In the genomic region with DNA sequence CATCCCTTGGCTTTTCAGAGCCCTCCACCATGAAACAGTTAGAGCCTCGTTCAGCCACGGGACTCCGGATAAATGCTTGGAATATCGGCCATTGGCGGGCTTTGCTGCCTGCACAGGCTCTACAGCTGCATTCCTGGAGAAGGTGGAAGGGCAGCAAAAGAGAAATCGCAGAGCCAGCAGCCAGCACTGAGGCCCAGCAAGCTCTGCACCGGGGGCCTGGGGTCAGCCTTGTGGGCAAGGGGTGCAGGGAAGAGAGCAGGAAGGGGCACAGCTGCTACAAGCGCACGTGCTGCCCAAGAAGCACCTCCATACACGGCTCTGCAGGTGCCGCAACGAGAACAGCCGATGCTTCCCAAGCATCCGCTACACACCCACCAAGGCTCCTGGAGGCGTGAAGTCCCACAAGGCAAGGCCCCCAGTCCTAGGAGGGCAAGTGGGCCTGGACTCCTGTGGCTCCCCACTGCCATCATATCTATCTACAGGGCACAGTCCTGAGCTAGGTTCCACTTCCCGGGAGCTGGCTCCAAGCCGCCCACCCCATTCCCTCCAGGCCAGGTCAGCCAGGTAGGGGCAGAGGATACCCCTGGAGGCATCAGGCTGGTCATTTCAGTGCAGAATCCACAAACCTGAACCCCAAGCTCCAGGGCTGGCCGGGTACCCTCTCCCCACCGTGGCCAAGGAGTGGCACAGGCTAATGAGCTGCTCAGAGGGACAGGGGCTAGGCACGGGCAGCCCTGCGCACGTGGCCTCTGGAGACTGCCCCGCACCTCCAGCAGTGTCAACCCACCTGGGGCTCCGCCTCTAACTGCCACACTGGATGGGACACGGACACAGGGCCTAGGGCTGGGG, we compare ENCODE assay signal across 22 cellular contexts. TPM values are rescaled to one million over a fixed set of nuclear protein-coding genes. Genes with fewer than 3 reads are reported as not detected.
A peak's percentile ranks its signal among the peaks of the same experiment; 100 is the strongest.
DNase-seq lines count a peak whose midpoint lies in the region; ATAC-seq and TF ChIP-seq lines count a peak whose summit lies in the region.
"Had no signal": no experiment of that assay in that cellular context is flagged by ENCODE, and none has a peak within 500 bp of the region (broad histone marks: within the 10 kb centered on the region; RNA-seq: fewer than 3 reads in every experiment).

No MANE protein-coding gene starts in this region.

- no peak overlapping the region for H3K27ac ChIP-seq in mesenchymal stem cell (ENCODE audit: low read length, poor library complexity, severe bottlenecking)
- peak overlapping the region; percentile 82 to 90 (median 84) for H3K27ac ChIP-seq in sigmoid colon
- H3K27ac ChIP-seq: 22Rv1, SK-N-MC, VCaP had no signal

- no peaks in the 10 kb centered on the region for H3K36me3 ChIP-seq in mesenchymal stem cell (ENCODE audit: control insufficient read depth in 1 of 2, insufficient read depth in 2 of 2, low read depth in 1 of 2, low read length in 2 of 2)
- no peaks in the 10 kb centered on the region for H3K36me3 ChIP-seq in sigmoid colon
- H3K36me3 ChIP-seq: transverse colon had no signal

- TF ChIP-seq POLR2A in sigmoid colon (IDR thresholded peaks at IDR 0.05): no peak

- no peaks in the 10 kb centered on the region for H3K9me3 ChIP-seq in T-helper 17 cell (ENCODE audit: control insufficient read depth, low read length, poor library complexity, severe bottlenecking)
- H3K9me3 ChIP-seq in mesenchymal stem cell (ENCODE audit: control insufficient read depth, low read length): no peaks in the 10 kb centered on the region
- no peaks in the 10 kb centered on the region for H3K9me3 ChIP-seq in sigmoid colon
- H3K9me3 ChIP-seq: Peyer's patch, transverse colon had no signal

- peaks cover 0 to 8% of the 10 kb centered on the region in 2 experiments for H3K27me3 ChIP-seq in mesenchymal stem cell (ENCODE audit: control insufficient read depth in 1 of 2, insufficient read depth in 1 of 2, low read length in 2 of 2)
- H3K27me3 ChIP-seq in sigmoid colon: no peaks in the 10 kb centered on the region
- H3K27me3 ChIP-seq: Peyer's patch, transverse colon had no signal

- TF ChIP-seq EP300 in sigmoid colon (IDR thresholded peaks at IDR 0.05): no peak

- no peak overlapping the region for H2BK120ac ChIP-seq in mesenchymal stem cell (ENCODE audit: low read depth, low read length)

- H3K4me2 ChIP-seq in mesenchymal stem cell (ENCODE audit: low read length, poor library complexity, severe bottlenecking): no peak overlapping the region

- H4K8ac ChIP-seq in mesenchymal stem cell (ENCODE audit: low read length): no peak overlapping the region

- peak overlapping the region in 1 of 2 experiments; percentile 6 for H3K18ac ChIP-seq in mesenchymal stem cell (ENCODE audit: low read depth in 1 of 2, low read length in 2 of 2)

- H3K23ac ChIP-seq in mesenchymal stem cell (ENCODE audit: low read length in 2 of 2): no peak overlapping the region

- H3K9me3 Mint-ChIP-seq in activated T-cell treated with anti-CD3 and anti-CD28 coated beads, Interleukin-2, amount 50 U/mL, for 24 hours: no peaks in the 10 kb centered on the region
- no peaks in the 10 kb centered on the region for H3K9me3 Mint-ChIP-seq in T-helper 2 cell treated with Interferon-gamma antibody and Interleukin-4, amounts not matched to agents 5 μg/mL and 100 μg/mL, for 36 hours
- H3K9me3 Mint-ChIP-seq: brain; stimulated activated naive CD8-positive, alpha-beta T cell treated with anti-CD3 and anti-CD28 coated beads, Interleukin-15, Interleukin-2, amounts not matched to agents 100 ng/mL and 50 ng/mL, for 24 hours had no signal

- TF ChIP-seq CTCF in sigmoid colon (IDR thresholded peaks at IDR 0.05): no peak

- H3K4me1 ChIP-seq in mesenchymal stem cell (ENCODE audit: control insufficient read depth, insufficient read depth, low read depth, low read length) (peaks cover 42% of the 10 kb centered on the region), sigmoid colon (peaks cover 0 to 72% (median 69%) of the 10 kb centered on the region in 4 donors)

- no peak overlapping the region for H3K4me3 Mint-ChIP-seq in activated T-cell treated with anti-CD3 and anti-CD28 coated beads, Interleukin-2, amount 50 U/mL, for 24 hours
- no peak overlapping the region for H3K4me3 Mint-ChIP-seq in T-helper 17 cell
- no peak overlapping the region for H3K4me3 Mint-ChIP-seq in T-helper 2 cell treated with Interferon-gamma antibody and Interleukin-4, amounts not matched to agents 5 μg/mL and 100 μg/mL, for 36 hours
- H3K4me3 Mint-ChIP-seq: brain; stimulated activated naive CD8-positive, alpha-beta T cell treated with anti-CD3 and anti-CD28 coated beads, Interleukin-15, Interleukin-2, amounts not matched to agents 100 ng/mL and 50 ng/mL, for 24 hours had no signal

- WGBS in mesenchymal stem cell: 94% methylated on average over 24 of the region's 25 CpGs
- WGBS in sigmoid colon, 2 donors: 93 to 95% methylated on average over 25 of the region's 25 CpGs

- peak overlapping the region; percentile 55 for H3K27ac Mint-ChIP-seq in activated T-cell treated with anti-CD3 and anti-CD28 coated beads, Interleukin-2, amount 50 U/mL, for 24 hours
- H3K27ac Mint-ChIP-seq in T-helper 17 cell: peak overlapping the region; percentile 57
- H3K27ac Mint-ChIP-seq in T-helper 2 cell treated with Interferon-gamma antibody and Interleukin-4, amounts not matched to agents 5 μg/mL and 100 μg/mL, for 36 hours: no peak overlapping the region
- H3K27ac Mint-ChIP-seq: stimulated activated naive CD8-positive, alpha-beta T cell treated with anti-CD3 and anti-CD28 coated beads, Interleukin-15, Interleukin-2, amounts not matched to agents 100 ng/mL and 50 ng/mL, for 24 hours had no signal

- peak overlapping the region; percentile 22 to 48 for H2BK12ac ChIP-seq in mesenchymal stem cell (ENCODE audit: low read length in 2 of 2)

- H3K4me3 ChIP-seq in mesenchymal stem cell (ENCODE audit: insufficient read depth in 1 of 2, low read depth in 1 of 2, low read length in 2 of 2) (no peak overlapping the region), sigmoid colon (no peak overlapping the region)
- H3K4me3 ChIP-seq: Peyer's patch, SK-N-MC, transverse colon had no signal

- no peak overlapping the region for H2AK5ac ChIP-seq in mesenchymal stem cell (ENCODE audit: low read length, severe bottlenecking)

- no peak overlapping the region for H3K9ac ChIP-seq in mesenchymal stem cell (ENCODE audit: low read length)

- intact Hi-C loops in sigmoid colon (cut with DNase I): loop anchor here (5.0 kb wide), 1 partner anchor 41 kb away; no protein-coding TSS in a partner anchor

- H4K91ac ChIP-seq in mesenchymal stem cell (ENCODE audit: low read length): peak overlapping the region; percentile 34

- H2AFZ ChIP-seq in mesenchymal stem cell (ENCODE audit: low read depth, low read length): no peak overlapping the region

- H3K4ac ChIP-seq in mesenchymal stem cell (ENCODE audit: low read depth in 1 of 2, low read length in 2 of 2): peak overlapping the region in 1 of 2 experiments; percentile 37

- H2BK15ac ChIP-seq in mesenchymal stem cell (ENCODE audit: low read depth, poor library complexity, severe bottlenecking): peak overlapping the region; percentile 64

- no peaks in the 10 kb centered on the region for H3K79me1 ChIP-seq in mesenchymal stem cell (replicated peaks; ENCODE audit: low read length, poor library complexity, severe bottlenecking)

- no peak for DNase-seq in activated T-cell treated with anti-CD3 and anti-CD28 coated beads, Interleukin-2, amount 50 U/mL, for 24 hours
- no peak for DNase-seq in activated T-cell treated with anti-CD3 and anti-CD28 coated beads, Interleukin-2, amount 50 U/mL, for 1 hour
- DNase-seq in T-helper 17 cell: no peak
- no peak for DNase-seq in mesenchymal stem cell
- DNase-seq in sigmoid colon: peak; percentile 64
- DNase-seq in AG08395 (ENCODE audit: low spot score): no peak
- DNase-seq in T-helper 2 cell treated with Interferon-gamma antibody and Interleukin-4, amounts not matched to agents 5 μg/mL and 100 μg/mL, for 36 hours (ENCODE audit: low spot score): no peak
- no peak for DNase-seq in NCI-H2081 treated with DMSO at 0.1 percent for 48 hours (lab: John Stamatoyannopoulos, UW)
- DNase-seq: activated CD4-positive, alpha-beta T cell treated with anti-CD3 and anti-CD28 coated beads, Interleukin-2, amount 50 U/mL, for 1 hour; activated effector memory CD4-positive, alpha-beta T cell treated with Interleukin-2 at 50 U/mL for 16 hours; AML-193; GF-D8; left colon; NCI-H1930; stimulated activated CD4-positive, alpha-beta T cell treated with anti-CD3 and anti-CD28 coated beads, Interleukin-4, amount 100 ng/mL, for 4 hours; transverse colon had no signal

- H3K14ac ChIP-seq in mesenchymal stem cell (ENCODE audit: low read length in 2 of 2): peak overlapping the region in 1 of 2 experiments; percentile 23

- no peak for ATAC-seq in T-helper 17 cell
- ATAC-seq: left colon had no signal

- H2BK5ac ChIP-seq in mesenchymal stem cell (ENCODE audit: low read depth, low read length, poor library complexity, severe bottlenecking): no peak overlapping the region

- H3K4me1 Mint-ChIP-seq in activated T-cell treated with anti-CD3 and anti-CD28 coated beads, Interleukin-2, amount 50 U/mL, for 24 hours (ENCODE audit: low read depth): peaks cover 8% of the 10 kb centered on the region
- peaks cover 11% of the 10 kb centered on the region for H3K4me1 Mint-ChIP-seq in T-helper 17 cell
- peaks cover 2% of the 10 kb centered on the region for H3K4me1 Mint-ChIP-seq in T-helper 2 cell treated with Interferon-gamma antibody and Interleukin-4, amounts not matched to agents 5 μg/mL and 100 μg/mL, for 36 hours (ENCODE audit: low read depth)

- no peaks in the 10 kb centered on the region for H3K36me3 Mint-ChIP-seq in activated T-cell treated with anti-CD3 and anti-CD28 coated beads, Interleukin-2, amount 50 U/mL, for 24 hours (ENCODE audit: low read depth)
- no peaks in the 10 kb centered on the region for H3K36me3 Mint-ChIP-seq in T-helper 17 cell (ENCODE audit: low read depth)
- no peaks in the 10 kb centered on the region for H3K36me3 Mint-ChIP-seq in T-helper 2 cell treated with Interferon-gamma antibody and Interleukin-4, amounts not matched to agents 5 μg/mL and 100 μg/mL, for 36 hours (ENCODE audit: low read depth)
- H3K36me3 Mint-ChIP-seq: brain had no signal

- H3K27me3 Mint-ChIP-seq in activated T-cell treated with anti-CD3 and anti-CD28 coated beads, Interleukin-2, amount 50 U/mL, for 24 hours: no peaks in the 10 kb centered on the region
- no peaks in the 10 kb centered on the region for H3K27me3 Mint-ChIP-seq in T-helper 17 cell
- H3K27me3 Mint-ChIP-seq in T-helper 2 cell treated with Interferon-gamma antibody and Interleukin-4, amounts not matched to agents 5 μg/mL and 100 μg/mL, for 36 hours (ENCODE audit: low read depth): no peaks in the 10 kb centered on the region
- H3K27me3 Mint-ChIP-seq: stimulated activated naive CD8-positive, alpha-beta T cell treated with anti-CD3 and anti-CD28 coated beads, Interleukin-15, Interleukin-2, amounts not matched to agents 100 ng/mL and 50 ng/mL, for 24 hours had no signal

RNA-seq across cellular contexts. Expression of a gene that starts 40.2 kb away (rescaled TPM):
- 100 to 1,000 TPM; 138 to 141 TPM for total RNA-seq in T-helper 17 cell
- 60.7 TPM for polyA plus RNA-seq in mesenchymal stem cell (2013, experiment 1 of 2)
- polyA plus RNA-seq in mesenchymal stem cell (2013, experiment 2 of 2): 59.2 TPM
- total RNA-seq in sigmoid colon: 10 to 100 TPM; 13.2 to 20.5 (median 18.4) TPM
- polyA plus RNA-seq in sigmoid colon: 10 to 100 TPM; 14.4 to 25.9 (median 17.6) TPM

RNA-seq across cellular contexts. Expression of a gene that starts 40.7 kb away (rescaled TPM):
- total RNA-seq in T-helper 17 cell: 10 to 100 TPM; 38.2 to 47.6 TPM
- 32.0 TPM for polyA plus RNA-seq in mesenchymal stem cell (2013, experiment 1 of 2)
- 31.1 TPM for polyA plus RNA-seq in mesenchymal stem cell (2013, experiment 2 of 2)
- total RNA-seq in sigmoid colon: 100 to 1,000 TPM; 130 to 164 (median 152) TPM
- polyA plus RNA-seq in sigmoid colon: 10 to 100 TPM; 34.6 to 54.7 (median 53.6) TPM

Comparison
In these comparisons a context has a peak if more than half of its experiments do, and no peak if none do; other contexts are left out.
1. RNA of a gene that starts 40.2 kb away (total RNA-seq): 138 to 141 TPM in T-helper 17 cell; 13.2 to 20.5 TPM in sigmoid colon; every median in the first group is over 4 times any median in the second.